In genomic region chr14:51738754-51739153, GRCh38 we compare ENCODE assay signal across 10 cellular contexts.
A peak's percentile ranks its signal among the peaks of the same experiment; 100 is the strongest.
DNase-seq lines count a peak whose midpoint lies in the region; ATAC-seq and TF ChIP-seq lines count a peak whose summit lies in the region.
"Had no signal": no experiment of that assay in that cellular context is flagged by ENCODE, and none has a peak within 500 bp of the region (broad histone marks: within the 10 kb centered on the region; RNA-seq: fewer than 3 reads in every experiment).

No MANE protein-coding gene starts in this region.

- H2AK5ac ChIP-seq in mesendoderm (ENCODE audit: low read length): no peak overlapping the region

- no peaks in the 10 kb centered on the region for H3K36me3 ChIP-seq in H7 (replicated peaks; ENCODE audit: control insufficient read depth, insufficient read depth, low read length)
- H3K36me3 ChIP-seq in mesendoderm (ENCODE audit: control insufficient read depth, insufficient read depth, low read length): no peaks in the 10 kb centered on the region
- H3K36me3 ChIP-seq: SJSA1 had no signal

- H3K79me1 ChIP-seq in mesendoderm (ENCODE audit: low read length): no peaks in the 10 kb centered on the region

- H3K27me3 ChIP-seq in H7 (ENCODE audit: control insufficient read depth, insufficient read depth, low read length) (no peaks in the 10 kb centered on the region), mesendoderm (ENCODE audit: insufficient read depth, low read length, poor library complexity) (no peaks in the 10 kb centered on the region)
- H3K27me3 ChIP-seq: dorsolateral prefrontal cortex, SJSA1 had no signal

- H2BK120ac ChIP-seq in mesendoderm (ENCODE audit: low read depth, low read length): no peak overlapping the region

- no peak overlapping the region for H3K9ac ChIP-seq in mesendoderm (ENCODE audit: low read length)

- DNase-seq in H7 (peak; percentile 70), NCI-H1694 treated with DMSO at 0.1 percent for 48 hours (lab: John Stamatoyannopoulos, UW) (peak; percentile 77), mesendoderm (peak; percentile 82), type B pancreatic cell (ENCODE audit: extremely low spot score, unreplicated experiment) (no peak), T1000 (lab: John Stamatoyannopoulos, UW) (no peak)
- no peak for DNase-seq in effector CD4-positive, alpha-beta T cell
- DNase-seq: dorsolateral prefrontal cortex had no signal

- H3K4me1 Mint-ChIP-seq in type B pancreatic cell (ENCODE audit: unreplicated experiment): no peaks in the 10 kb centered on the region

- H3K4me2 ChIP-seq in mesendoderm (ENCODE audit: low read length): no peak overlapping the region

- whole genome bisulfite sequencing in mesendoderm (ENCODE audit: extremely low coverage, insufficient coverage, low lambda C conversion rate): no CpG with 5 or more reads among the region's 8 CpGs

- H3K36me3 Mint-ChIP-seq in type B pancreatic cell: no peaks in the 10 kb centered on the region

- H2BK5ac ChIP-seq in mesendoderm (ENCODE audit: low read length): no peak overlapping the region

- no peak overlapping the region for H4K5ac ChIP-seq in mesendoderm (ENCODE audit: low read length)

- ATAC-seq in GM18868 (IDR thresholded peaks at IDR 0.05; ENCODE audit: unreplicated experiment) (peak; percentile 94), GM19452 (IDR thresholded peaks at IDR 0.05; ENCODE audit: unreplicated experiment) (no peak)

- no peak overlapping the region for H3K27ac Mint-ChIP-seq in type B pancreatic cell

- no peak overlapping the region for H2BK15ac ChIP-seq in mesendoderm (replicated peaks; ENCODE audit: low read depth)

- H3K4me3 Mint-ChIP-seq in type B pancreatic cell: no peak overlapping the region

- no peak overlapping the region for H3K23ac ChIP-seq in mesendoderm (ENCODE audit: low read length)

- no peaks in the 10 kb centered on the region for H3K4me1 ChIP-seq in mesendoderm (ENCODE audit: control insufficient read depth, low read depth, low read length)
- H3K4me1 ChIP-seq: SJSA1 had no signal

- no peaks in the 10 kb centered on the region for H3K79me2 ChIP-seq in mesendoderm (ENCODE audit: control insufficient read depth, insufficient read depth, low read length)

- no peak for TF ChIP-seq CTCF in type B pancreatic cell (conservative IDR thresholded peaks at IDR 0.05)

- no peak overlapping the region for H3K27ac ChIP-seq in mesendoderm (ENCODE audit: low read depth, low read length)
- H3K27ac ChIP-seq: dorsolateral prefrontal cortex, SJSA1 had no signal

- H3K56ac ChIP-seq in mesendoderm (ENCODE audit: low read length): no peak overlapping the region

- peaks cover 8% of the 10 kb centered on the region for H3K9me3 Mint-ChIP-seq in type B pancreatic cell

- H3K4ac ChIP-seq in mesendoderm (ENCODE audit: low read depth, low read length): no peak overlapping the region

- H3K4me3 ChIP-seq in H7 (ENCODE audit: insufficient read depth, low read depth, low read length) (no peak overlapping the region), mesendoderm (ENCODE audit: low read length) (no peak overlapping the region)
- H3K4me3 ChIP-seq: dorsolateral prefrontal cortex, SJSA1 had no signal

- H4K8ac ChIP-seq in mesendoderm (ENCODE audit: low read depth, low read length): no peak overlapping the region

- no peak overlapping the region for H3K18ac ChIP-seq in mesendoderm (ENCODE audit: low read length)

- no peaks in the 10 kb centered on the region for H3K27me3 Mint-ChIP-seq in type B pancreatic cell

Comparison
In these comparisons a context has a peak if more than half of its experiments do, and no peak if none do; other contexts are left out.
1. DNase-seq: peak in H7 (single experiment), NCI-H1694 treated with DMSO at 0.1 percent for 48 hours (single experiment) and mesendoderm (single experiment); none in type B pancreatic cell (single experiment), effector CD4-positive, alpha-beta T cell (single experiment) and T1000 (single experiment).